16 cellular contexts compared by ENCODE assay signal in genomic region chr10:58360412-58361004, GRCh38. TPM values are rescaled to one million over a fixed set of nuclear protein-coding genes. Genes with fewer than 3 reads are reported as not detected.
DNase-seq lines count a peak whose midpoint lies in the region; ATAC-seq and TF ChIP-seq lines count a peak whose summit lies in the region.
"Had no signal": no experiment of that assay in that cellular context is flagged by ENCODE, and none has a peak within 500 bp of the region (broad histone marks: within the 10 kb centered on the region; RNA-seq: fewer than 3 reads in every experiment).

No MANE protein-coding gene starts in this region.

- H3K9me3 ChIP-seq in breast epithelium (no peaks in the 10 kb centered on the region), PC-3 (ENCODE audit: low read length) (no peaks in the 10 kb centered on the region), neural progenitor cell (ENCODE audit: low read depth) (no peaks in the 10 kb centered on the region), upper lobe of right lung (no peaks in the 10 kb centered on the region)
- H3K9me3 ChIP-seq: pancreas, SJCRH30 had no signal

- TF ChIP-seq CTCF in MCF 10A (IDR thresholded peaks at IDR 0.05; ENCODE audit: unreplicated experiment) (no peak), breast epithelium (IDR thresholded peaks at IDR 0.05) (no peak), PC-3 (conservative IDR thresholded peaks at IDR 0.05; ENCODE audit: low read depth, low read length) (no peak), fibroblast of villous mesenchyme (IDR thresholded peaks at IDR 0.05; ENCODE audit: insufficient read depth, low read depth, low read length) (no peak), neural progenitor cell (IDR thresholded peaks at IDR 0.05) (no peak), upper lobe of right lung (IDR thresholded peaks at IDR 0.05) (no peak)

- H3K4me1 Mint-ChIP-seq in MCF 10A (ENCODE audit: insufficient read depth, unreplicated experiment) (peaks cover 13% of the 10 kb centered on the region), neural progenitor cell (peaks cover 3% of the 10 kb centered on the region)
- peaks cover 21% of the 10 kb centered on the region for H3K4me1 Mint-ChIP-seq in stimulated activated effector memory CD8-positive, alpha-beta T cell treated with anti-CD3 and anti-CD28 coated beads, Interleukin-12 subunit alpha, Interleukin-12 subunit beta, amount 100 ng/mL, for 72 hours

- ATAC-seq in PC-3, result peak; percentile 32; the same call in 1 of the 2 replicates
- ATAC-seq in stimulated activated effector memory CD8-positive, alpha-beta T cell treated with anti-CD3 and anti-CD28 coated beads, Interleukin-12 subunit alpha, Interleukin-12 subunit beta, amount 100 ng/mL, for 72 hours, result peak; percentile 63
- ATAC-seq in upper lobe of right lung, result no peak
- ATAC-seq: pancreas had no signal

- H3K27me3 Mint-ChIP-seq in MCF 10A (ENCODE audit: insufficient read depth, unreplicated experiment), result no peaks in the 10 kb centered on the region
- no peaks in the 10 kb centered on the region for H3K27me3 Mint-ChIP-seq in neural progenitor cell (ENCODE audit: insufficient read depth, low read depth)

- no peak overlapping the region for H3K4me3 ChIP-seq in breast epithelium
- H3K4me3 ChIP-seq in PC-3 (ENCODE audit: low read length), result no peak overlapping the region
- H3K4me3 ChIP-seq in fibroblast of villous mesenchyme (ENCODE audit: low read depth, low read length), result no peak overlapping the region
- H3K4me3 ChIP-seq in neural progenitor cell, result no peak overlapping the region
- no peak overlapping the region for H3K4me3 ChIP-seq in upper lobe of right lung
- H3K4me3 ChIP-seq: pancreas, SJCRH30 had no signal

- H3K4me1 ChIP-seq in breast epithelium (no peaks in the 10 kb centered on the region), PC-3 (ENCODE audit: insufficient read depth, low read length) (peaks cover 30% of the 10 kb centered on the region), neural progenitor cell (no peaks in the 10 kb centered on the region), upper lobe of right lung (no peaks in the 10 kb centered on the region)
- H3K4me1 ChIP-seq: pancreas, SJCRH30 had no signal

- H3K9me3 Mint-ChIP-seq in MCF 10A (ENCODE audit: unreplicated experiment) (no peaks in the 10 kb centered on the region), neural progenitor cell (no peaks in the 10 kb centered on the region)
- no peaks in the 10 kb centered on the region for H3K9me3 Mint-ChIP-seq in stimulated activated effector memory CD8-positive, alpha-beta T cell treated with anti-CD3 and anti-CD28 coated beads, Interleukin-12 subunit alpha, Interleukin-12 subunit beta, amount 100 ng/mL, for 72 hours

- H3K36me3 Mint-ChIP-seq in MCF 10A (ENCODE audit: insufficient read depth, unreplicated experiment) (peaks cover 14% of the 10 kb centered on the region), neural progenitor cell (no peaks in the 10 kb centered on the region)
- H3K36me3 Mint-ChIP-seq in stimulated activated effector memory CD8-positive, alpha-beta T cell treated with anti-CD3 and anti-CD28 coated beads, Interleukin-12 subunit alpha, Interleukin-12 subunit beta, amount 100 ng/mL, for 72 hours, result peaks cover 36% of the 10 kb centered on the region

- H3K27ac Mint-ChIP-seq in MCF 10A (ENCODE audit: low read depth, unreplicated experiment), result peak overlapping the region; percentile 26
- H3K27ac Mint-ChIP-seq in stimulated activated effector memory CD8-positive, alpha-beta T cell treated with anti-CD3 and anti-CD28 coated beads, Interleukin-12 subunit alpha, Interleukin-12 subunit beta, amount 100 ng/mL, for 72 hours, result peak overlapping the region; percentile 4
- H3K27ac Mint-ChIP-seq in neural progenitor cell, result no peak overlapping the region

- H3K4me3 Mint-ChIP-seq in MCF 10A (ENCODE audit: unreplicated experiment) (no peak overlapping the region), neural progenitor cell (no peak overlapping the region)
- H3K4me3 Mint-ChIP-seq in stimulated activated effector memory CD8-positive, alpha-beta T cell treated with anti-CD3 and anti-CD28 coated beads, Interleukin-12 subunit alpha, Interleukin-12 subunit beta, amount 100 ng/mL, for 72 hours, result no peak overlapping the region

- no peaks in the 10 kb centered on the region for H3K36me3 ChIP-seq in breast epithelium
- H3K36me3 ChIP-seq in PC-3 (ENCODE audit: low read depth, low read length), result peaks cover 8% of the 10 kb centered on the region; the same call in 1 of the 2 replicates
- H3K36me3 ChIP-seq in neural progenitor cell, result peaks cover 3% of the 10 kb centered on the region
- peaks cover 17% of the 10 kb centered on the region for H3K36me3 ChIP-seq in upper lobe of right lung

- H3F3A ChIP-seq in PC-3 (ENCODE audit: low read length, unreplicated experiment), result no peaks in the 10 kb centered on the region
- no peaks in the 10 kb centered on the region for H3F3A ChIP-seq in neural progenitor cell (ENCODE audit: low read depth)

- DNase-seq in MCF 10A (ENCODE audit: unreplicated experiment) (peak; percentile 63), breast epithelium (ENCODE audit: low spot score in 2 of 2) (no peak), PC-3 (peak; percentile 65), fibroblast of villous mesenchyme (ENCODE audit: low read depth) (peak; percentile 41), neural progenitor cell (ENCODE audit: low spot score) (no peak), upper lobe of right lung (no peak), NOMO-1 treated with dmso at 0.1 percent for 144 hours (lab: John Stamatoyannopoulos, UW; ENCODE audit: unreplicated experiment) (no peak)
- no peak for DNase-seq in stimulated activated effector memory CD8-positive, alpha-beta T cell treated with anti-CD3 and anti-CD28 coated beads, Interleukin-12 subunit alpha, Interleukin-12 subunit beta, amount 100 ng/mL, for 72 hours (ENCODE audit: low spot score in 2 of 2)
- DNase-seq: activated effector memory CD4-positive, alpha-beta T cell treated with Interleukin-2 at 50 U/mL for 16 hours; COR-L47; glutamatergic neuron; NCI-H1930; pancreas; SJCRH30; stimulated activated CD4-positive, alpha-beta T cell treated with anti-CD3 and anti-CD28 coated beads, Interleukin-2, amount 100 ng/mL, for 24 hours; T-helper 2 cell had no signal

- H3K27me3 ChIP-seq in breast epithelium, result no peaks in the 10 kb centered on the region
- H3K27me3 ChIP-seq in PC-3 (ENCODE audit: low read length), result no peaks in the 10 kb centered on the region
- H3K27me3 ChIP-seq in neural progenitor cell, result no peaks in the 10 kb centered on the region
- no peaks in the 10 kb centered on the region for H3K27me3 ChIP-seq in upper lobe of right lung
- H3K27me3 ChIP-seq: pancreas, SJCRH30 had no signal

- H3K9me2 ChIP-seq in PC-3 (replicated peaks; ENCODE audit: low read length), result no peaks in the 10 kb centered on the region

- intact Hi-C loops in MCF 10A (cut with micrococcal nuclease), result no loop called here
- intact Hi-C loops in breast epithelium (cut with DNase I; ENCODE audit: low total_unique reads), result no loop called here
- intact Hi-C loops in PC-3 (cut with micrococcal nuclease), result no loop called here
- intact Hi-C loops in upper lobe of right lung (cut with DNase I), result no loop called here

- H3K27ac ChIP-seq in breast epithelium, result no peak overlapping the region
- H3K27ac ChIP-seq in PC-3 (ENCODE audit: low read length), result no peak overlapping the region
- H3K27ac ChIP-seq in neural progenitor cell, result no peak overlapping the region
- no peak overlapping the region for H3K27ac ChIP-seq in upper lobe of right lung
- H3K27ac ChIP-seq: pancreas, SJCRH30 had no signal

- H3K4me2 ChIP-seq in PC-3 (ENCODE audit: low read length) (0 out of 2 replicates have a peak overlapping the region, but pooled peaks have one; percentile 1), neural progenitor cell (no peak overlapping the region)

- CTCF ChIA-PET in MCF 10A (lab: Yijun Ruan, JAX) (interaction anchor here (0.6 to 1.4 kb wide), 5 partner anchors 24 to 780 kb away, joined by 3 to 8 read pairs (median 4); partner anchors contain the start of gene TFAM), PC-3 (lab: Charles Lee) (no interaction called here)

- H3K9ac ChIP-seq in PC-3 (ENCODE audit: low read length) (no peak overlapping the region), neural progenitor cell (no peak overlapping the region)

- TF ChIP-seq POLR2A in breast epithelium (IDR thresholded peaks at IDR 0.05), result no peak

- POLR2A ChIA-PET in MCF 10A (lab: Yijun Ruan, JAX) (interaction anchor here (0.7 to 1.9 kb wide), 5 partner anchors 10 to 265 kb away, joined by 3 to 8 read pairs (median 3); no protein-coding TSS in a partner anchor), PC-3 (lab: Charles Lee; ENCODE audit: unreplicated experiment) (interaction anchor here (0.6 kb wide), 1 partner anchor 87 kb away, joined by 3 read pairs; no protein-coding TSS in a partner anchor)

- peaks cover 8% of the 10 kb centered on the region; the same call in 1 of the 2 replicates for H3K79me2 ChIP-seq in PC-3 (ENCODE audit: low read length)
- peaks cover 32% of the 10 kb centered on the region for H3K79me2 ChIP-seq in neural progenitor cell (ENCODE audit: low read depth)

- H2AFZ ChIP-seq in PC-3 (ENCODE audit: low read length) (no peak overlapping the region), neural progenitor cell (replicated peaks) (no peak overlapping the region)

- H4K20me1 ChIP-seq in PC-3 (ENCODE audit: low read length), result peaks cover 10% of the 10 kb centered on the region
- H4K20me1 ChIP-seq in neural progenitor cell (ENCODE audit: low read depth), result peaks cover 6% of the 10 kb centered on the region

- BruUV-seq in MCF 10A (replicated peaks; lab: Mats Ljungman, UMichigan), result no TSS peak
- no TSS peak for BruUV-seq in PC-3 (replicated peaks; lab: Mats Ljungman, UMichigan)

RNA-seq across cellular contexts. Expression of gene TFAM, which starts 24.7 kb away (rescaled TPM):
- 44.4 and 62.3 TPM in 2 replicates for total RNA-seq in MCF 10A (2022)
- 10 to 100 TPM; 15.8 to 30.1 (median 22.3) TPM for total RNA-seq in breast epithelium
- 96.8 and 121 TPM in 2 replicates for total RNA-seq in PC-3 (2014; rRNA removed)
- 18.0 and 26.3 TPM in 2 replicates for total RNA-seq in fibroblast of villous mesenchyme
- total RNA-seq in neural progenitor cell (ENCODE audit: low replicate concordance), result 44.9 and 61.2 TPM in 2 replicates
- 28.3 TPM for total RNA-seq in upper lobe of right lung

RNA-seq across cellular contexts. Expression of gene UBE2D1, which starts 25.7 kb away (rescaled TPM):
- 12.2 and 14.7 TPM in 2 replicates for total RNA-seq in MCF 10A (2022)
- total RNA-seq in breast epithelium, result 10 to 100 TPM; 10.4 to 22.4 (median 16.1) TPM
- total RNA-seq in PC-3 (2014; rRNA removed), result 13.6 and 13.8 TPM in 2 replicates
- 12.9 and 27.6 TPM in 2 replicates for total RNA-seq in fibroblast of villous mesenchyme
- total RNA-seq in neural progenitor cell (ENCODE audit: low replicate concordance), result 38.3 and 56.6 TPM in 2 replicates
- total RNA-seq in upper lobe of right lung, result 18.2 TPM

Comparison
In these comparisons a context has a peak if more than half of its experiments do, and no peak if none do; other contexts are left out.
1. DNase-seq: peak in MCF 10A (single experiment), PC-3 (single experiment) and fibroblast of villous mesenchyme (single experiment); none in breast epithelium (0 of 2), stimulated activated effector memory CD8-positive, alpha-beta T cell treated with anti-CD3 and anti-CD28 coated beads, Interleukin-12 subunit alpha, Interleukin-12 subunit beta, amount 100 ng/mL, for 72 hours (0 of 2), neural progenitor cell (single experiment), upper lobe of right lung (single experiment) and NOMO-1 treated with dmso at 0.1 percent for 144 hours (single experiment).